Comparison of ENCODE assay signal across 18 cellular contexts in genomic region chr4:6297266-6297815, GRCh38. TPM values are rescaled to one million over a fixed set of nuclear protein-coding genes. Genes with fewer than 3 reads are reported as not detected.
DNase-seq lines count a peak whose midpoint lies in the region; ATAC-seq and TF ChIP-seq lines count a peak whose summit lies in the region.
"Had no signal": no experiment of that assay in that cellular context is flagged by ENCODE, and none has a peak within 500 bp of the region (broad histone marks: within the 10 kb centered on the region; RNA-seq: fewer than 3 reads in every experiment).

No MANE protein-coding gene starts in this region.

- intact Hi-C loops in esophagus squamous epithelium (cut with DNase I) = no loop called here

- H3K9me3 ChIP-seq in BLaER1 treated with 17β-estradiol and CSF1 and Interleukin-3, amounts not matched to agents 10 nM and 100 nM (replicated peaks in 1 of 11) = peaks cover 0 to 12% (median 0%) of the 10 kb centered on the region in 11 experiments; a peak in 3 of 22 replicates
- no peaks in the 10 kb centered on the region for H3K9me3 ChIP-seq in esophagus squamous epithelium

- no peak for TF ChIP-seq POLR2A in esophagus squamous epithelium (IDR thresholded peaks at IDR 0.05)

- WGBS in esophagus squamous epithelium, 2 donors = 83 to 85% methylated on average over 14 to 15 of the region's 15 CpGs

- no peaks in the 10 kb centered on the region for H3K27me3 ChIP-seq in BLaER1 treated with 17β-estradiol and CSF1 and Interleukin-3, amounts not matched to agents 10 nM and 100 nM
- H3K27me3 ChIP-seq in esophagus squamous epithelium = no peaks in the 10 kb centered on the region

- no peak for ATAC-seq in stimulated activated naive CD8-positive, alpha-beta T cell treated with anti-CD3 and anti-CD28 coated beads, Interleukin-15, Interleukin-2, amounts not matched to agents 100 U/mL and 50 U/mL, for 24 hours
- ATAC-seq: GM23338 had no signal

- peak overlapping the region in 9 of 11 experiments; percentile 56 to 86 (median 72); a peak in 16 of 22 replicates for H3K4me2 ChIP-seq in BLaER1 treated with 17β-estradiol and CSF1 and Interleukin-3, amounts not matched to agents 10 nM and 100 nM
- H3K4me2 ChIP-seq: GM23338 had no signal

- no peak overlapping the region for H3K4me3 ChIP-seq in BLaER1 treated with 17β-estradiol and CSF1 and Interleukin-3, amounts not matched to agents 10 nM and 100 nM
- no peak overlapping the region for H3K4me3 ChIP-seq in esophagus squamous epithelium
- H3K4me3 ChIP-seq: GM23338 had no signal

- H3K9ac ChIP-seq in BLaER1 treated with 17β-estradiol and CSF1 and Interleukin-3, amounts not matched to agents 10 nM and 100 nM = no peak overlapping the region; a peak in 1 of 22 replicates

- DNase-seq in esophagus squamous epithelium (lab: John Stamatoyannopoulos, UW) (no peak), putamen (ENCODE audit: low spot score) (peak; percentile 55), mucosa of gallbladder (ENCODE audit: low spot score) (no peak), DMS114 treated with DMSO at 0.1 percent for 48 hours (lab: John Stamatoyannopoulos, UW; ENCODE audit: unreplicated experiment) (no peak), DMS 273 treated with DMSO at 0.1 percent for 48 hours (lab: John Stamatoyannopoulos, UW) (no peak)
- no peak for DNase-seq in stimulated activated naive CD8-positive, alpha-beta T cell treated with anti-CD3 and anti-CD28 coated beads, Interleukin-15, Interleukin-2, amounts not matched to agents 100 U/mL and 50 U/mL, for 24 hours
- DNase-seq: 8988T; C1 segment of cervical spinal cord; CD4-positive, CD25-positive, alpha-beta regulatory T cell; CD8-positive, alpha-beta memory T cell; COR-L47; DMS153; DMS79; GDM1; HCEC 1CT; HFFc6 had no signal

- peaks cover 20 to 60% (median 45%) of the 10 kb centered on the region in 10 experiments for H3K4me1 ChIP-seq in BLaER1 treated with 17β-estradiol and CSF1 and Interleukin-3, amounts not matched to agents 10 nM and 100 nM
- H3K4me1 ChIP-seq in esophagus squamous epithelium = peaks cover 0 to 9% (median 0%) of the 10 kb centered on the region in 3 donors

- H3K36me3 ChIP-seq in BLaER1 treated with 17β-estradiol and CSF1 and Interleukin-3, amounts not matched to agents 10 nM and 100 nM = peaks cover 20 to 67% (median 41%) of the 10 kb centered on the region in 11 experiments
- peaks cover 0 to 64% (median 4%) of the 10 kb centered on the region in 3 donors for H3K36me3 ChIP-seq in esophagus squamous epithelium

- TF ChIP-seq CTCF in esophagus squamous epithelium (IDR thresholded peaks at IDR 0.05) = no peak

- peak overlapping the region in 2 of 11 experiments; percentile 42 to 62; a peak in 4 of 22 replicates for H3K27ac ChIP-seq in BLaER1 treated with 17β-estradiol and CSF1 and Interleukin-3, amounts not matched to agents 10 nM and 100 nM
- peak overlapping the region in 3 of 4 donors; percentile 9 to 42 (median 34) for H3K27ac ChIP-seq in esophagus squamous epithelium

- H4K20me1 ChIP-seq in BLaER1 treated with 17β-estradiol and CSF1 and Interleukin-3, amounts not matched to agents 10 nM and 100 nM = peaks cover 0 to 23% (median 0%) of the 10 kb centered on the region in 11 experiments; a peak in 8 of 22 replicates

RNA-seq across cellular contexts. Expression of gene WFS1, which starts 27.7 kb away (rescaled TPM):
- total RNA-seq in esophagus squamous epithelium = 10 to 100 TPM in 2 of 4 donors, 1 to 10 TPM in 2; 6.5 to 20.4 (median 9.6) TPM
- total RNA-seq in mucosa of gallbladder = 109 TPM
